In genomic region chr2:12036640-12036983, GRCh38 we compare ENCODE assay signal across 25 cellular contexts.
DNase-seq lines count a peak whose midpoint lies in the region; ATAC-seq lines count a peak whose summit lies in the region.
"Had no signal": no experiment of that assay in that cellular context is flagged by ENCODE, and none has a peak within 500 bp of the region (broad histone marks: within the 10 kb centered on the region; RNA-seq: fewer than 3 reads in every experiment).

No MANE protein-coding gene starts in this region.

- peak; percentile 53 for ATAC-seq in activated naive CD8-positive, alpha-beta T cell treated with anti-CD3 and anti-CD28 coated beads, Interleukin-2, amount 50 U/mL, for 24 hours
- ATAC-seq: body of pancreas, esophagus mucosa, HepG2, psoas muscle had no signal

- H3K27me3 Mint-ChIP-seq in activated naive CD8-positive, alpha-beta T cell treated with anti-CD3 and anti-CD28 coated beads, Interleukin-2, amount 50 U/mL, for 24 hours, result peaks cover 5% of the 10 kb centered on the region
- H3K27me3 Mint-ChIP-seq in activated naive CD8-positive, alpha-beta T cell treated with anti-CD3 and anti-CD28 coated beads for 36 hours, result peaks cover 3% of the 10 kb centered on the region

- H3K4me3 Mint-ChIP-seq in activated naive CD8-positive, alpha-beta T cell treated with anti-CD3 and anti-CD28 coated beads, Interleukin-2, amount 50 U/mL, for 24 hours, result no peak overlapping the region
- H3K4me3 Mint-ChIP-seq in activated naive CD8-positive, alpha-beta T cell treated with anti-CD3 and anti-CD28 coated beads for 36 hours, result no peak overlapping the region

- H3K9me3 Mint-ChIP-seq in activated naive CD8-positive, alpha-beta T cell treated with anti-CD3 and anti-CD28 coated beads, Interleukin-2, amount 50 U/mL, for 24 hours, result peaks cover 18% of the 10 kb centered on the region
- peaks cover 22% of the 10 kb centered on the region for H3K9me3 Mint-ChIP-seq in activated naive CD8-positive, alpha-beta T cell treated with anti-CD3 and anti-CD28 coated beads for 36 hours
- H3K9me3 Mint-ChIP-seq: activated T-helper 2 cell treated with anti-CD3 and anti-CD28 coated beads, Interferon-gamma antibody, Interleukin-2, Interleukin-4, amounts not matched to agents 10 μg/mL and 5 μg/mL and 100 μg/mL, durations not matched to agents 14 hours and 24 hours and 36 hours had no signal

- DNase-seq in activated naive CD8-positive, alpha-beta T cell treated with anti-CD3 and anti-CD28 coated beads, Interleukin-2, amount 50 U/mL, for 24 hours, result no peak
- no peak for DNase-seq in activated naive CD8-positive, alpha-beta T cell treated with anti-CD3 and anti-CD28 coated beads for 36 hours
- peak; percentile 32 for DNase-seq in M059J (ENCODE audit: low read depth)
- DNase-seq in central memory CD4-positive, alpha-beta T cell, result peak; percentile 38
- DNase-seq in HPDE6-E6E7 (ENCODE audit: extremely low spot score), result no peak
- no peak for DNase-seq in activated effector memory CD4-positive, alpha-beta T cell treated with anti-CD3 and anti-CD28 coated beads, Interleukin-2, amount 50 U/mL, for 16 hours
- no peak for DNase-seq in OCI-M2 (lab: John Stamatoyannopoulos, UW; ENCODE audit: unreplicated experiment)
- DNase-seq: activated CD4-positive, CD25-positive, alpha-beta regulatory T cell treated with anti-CD3 and anti-CD28 coated beads, Interleukin-2, amount 50 U/mL, for 72 hours; activated CD8-positive, alpha-beta memory T cell treated with anti-CD3 and anti-CD28 coated beads, Interleukin-2, amount 50 U/mL, for 4 hours; body of pancreas; Caco-2; effector CD8-positive, alpha-beta T cell; EL; foreskin melanocyte; GM23248; hippocampal formation; NCI-H2081 treated with DMSO at 0.1 percent for 48 hours; NCI-H446 treated with DMSO at 0.1 percent for 48 hours; psoas muscle; stimulated activated CD4-positive, alpha-beta T cell treated with anti-CD3 and anti-CD28 coated beads, Interleukin-1b, Interleukin-23, amount 100 ng/mL, for 48 hours; SW 1271; testis had no signal

- peaks cover 2% of the 10 kb centered on the region for H3K36me3 Mint-ChIP-seq in activated naive CD8-positive, alpha-beta T cell treated with anti-CD3 and anti-CD28 coated beads, Interleukin-2, amount 50 U/mL, for 24 hours (ENCODE audit: low read depth)
- H3K36me3 Mint-ChIP-seq in activated naive CD8-positive, alpha-beta T cell treated with anti-CD3 and anti-CD28 coated beads for 36 hours, result peaks cover 9% of the 10 kb centered on the region

- no peak overlapping the region for H3K27ac Mint-ChIP-seq in activated naive CD8-positive, alpha-beta T cell treated with anti-CD3 and anti-CD28 coated beads, Interleukin-2, amount 50 U/mL, for 24 hours
- no peak overlapping the region for H3K27ac Mint-ChIP-seq in activated naive CD8-positive, alpha-beta T cell treated with anti-CD3 and anti-CD28 coated beads for 36 hours
- H3K27ac Mint-ChIP-seq: activated T-helper 2 cell treated with anti-CD3 and anti-CD28 coated beads, Interferon-gamma antibody, Interleukin-2, Interleukin-4, amounts not matched to agents 10 μg/mL and 5 μg/mL and 100 μg/mL, durations not matched to agents 14 hours and 24 hours and 36 hours had no signal

- H3K4me1 Mint-ChIP-seq in activated naive CD8-positive, alpha-beta T cell treated with anti-CD3 and anti-CD28 coated beads, Interleukin-2, amount 50 U/mL, for 24 hours, result peaks cover 49% of the 10 kb centered on the region
- peaks cover 28% of the 10 kb centered on the region for H3K4me1 Mint-ChIP-seq in activated naive CD8-positive, alpha-beta T cell treated with anti-CD3 and anti-CD28 coated beads for 36 hours

Comparison
In these comparisons a context has a peak if more than half of its experiments do, and no peak if none do; other contexts are left out.
1. DNase-seq: peak in M059J (single experiment) and central memory CD4-positive, alpha-beta T cell (single experiment); none in activated naive CD8-positive, alpha-beta T cell treated with anti-CD3 and anti-CD28 coated beads, Interleukin-2, amount 50 U/mL, for 24 hours (single experiment), activated naive CD8-positive, alpha-beta T cell treated with anti-CD3 and anti-CD28 coated beads for 36 hours (single experiment), HPDE6-E6E7 (single experiment), activated effector memory CD4-positive, alpha-beta T cell treated with anti-CD3 and anti-CD28 coated beads, Interleukin-2, amount 50 U/mL, for 16 hours (single experiment) and OCI-M2 (single experiment).